Comparison of ENCODE assay signal across 21 cellular contexts in the genomic region with DNA sequence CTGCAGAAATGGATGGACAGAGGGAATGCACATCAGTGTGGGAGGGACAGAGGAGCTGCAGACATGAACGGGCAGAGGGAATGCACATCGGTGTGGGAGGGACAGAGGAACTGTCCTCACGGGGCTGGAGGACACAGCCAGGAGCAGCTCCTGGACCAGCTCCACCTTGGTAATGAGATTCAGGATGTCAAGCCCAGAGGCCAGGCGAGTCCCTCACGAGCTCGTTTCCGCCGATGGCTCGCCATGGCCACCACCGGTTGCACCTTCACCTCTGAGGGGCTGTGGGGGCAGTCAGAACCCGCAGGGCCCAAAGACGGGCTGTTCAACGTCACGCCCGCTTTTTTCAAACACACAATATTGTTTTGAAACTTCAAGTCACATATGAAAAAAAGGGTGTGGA.
"Had no signal": no experiment of that assay in that cellular context is flagged by ENCODE, and none has a peak within 500 bp of the region (broad histone marks: within the 10 kb centered on the region; RNA-seq: fewer than 3 reads in every experiment).

No MANE protein-coding gene starts in this region.

- H3K27ac Mint-ChIP-seq: activated T-cell treated with anti-CD3 and anti-CD28 coated beads, Interleukin-2, amount 50 U/mL, for 24 hours; activated T-helper 17 cell treated with anti-CD3 and anti-CD28 coated beads, Interleukin-2, amount 50 U/mL, for 72 hours; dendritic cell treated with granulocyte-macrophage colony-stimulating factor and Interleukin-4, amounts not matched to agents 40 ng/mL and 50 ng/mL, for 4 days; stimulated activated naive CD8-positive, alpha-beta T cell treated with anti-CD3 and anti-CD28 coated beads, Interleukin-15, Interleukin-2, amounts not matched to agents 100 ng/mL and 50 ng/mL, for 24 hours had no signal

- H3K27me3 ChIP-seq: body of pancreas, cardiac muscle cell, thyroid gland had no signal

- H3K4me1 Mint-ChIP-seq: activated T-helper 17 cell treated with anti-CD3 and anti-CD28 coated beads, Interleukin-2, amount 50 U/mL, for 72 hours had no signal

- H3K4me1 ChIP-seq: thyroid gland had no signal

- H3K27ac ChIP-seq: body of pancreas, cardiac muscle cell, thyroid gland, WERI-Rb-1 had no signal

- H3K4me3 ChIP-seq: body of pancreas, cardiac muscle cell, thyroid gland had no signal

- ATAC-seq: activated T-helper 17 cell treated with anti-CD3 and anti-CD28 coated beads, Interleukin-2, amount 50 U/mL, for 72 hours; body of pancreas; esophagus mucosa had no signal

- H3K9me3 ChIP-seq: body of pancreas, thyroid gland had no signal

- H3K4me3 Mint-ChIP-seq: activated T-cell treated with anti-CD3 and anti-CD28 coated beads, Interleukin-2, amount 50 U/mL, for 24 hours; activated T-helper 17 cell treated with anti-CD3 and anti-CD28 coated beads, Interleukin-2, amount 50 U/mL, for 72 hours; dendritic cell treated with granulocyte-macrophage colony-stimulating factor and Interleukin-4, amounts not matched to agents 40 ng/mL and 50 ng/mL, for 4 days; nephron; stimulated activated naive CD8-positive, alpha-beta T cell treated with anti-CD3 and anti-CD28 coated beads, Interleukin-15, Interleukin-2, amounts not matched to agents 100 ng/mL and 50 ng/mL, for 24 hours had no signal

- H3K36me3 ChIP-seq: cardiac muscle cell, thyroid gland, WERI-Rb-1 had no signal

- H3K9me3 Mint-ChIP-seq: activated T-cell treated with anti-CD3 and anti-CD28 coated beads, Interleukin-2, amount 50 U/mL, for 24 hours; activated T-helper 17 cell treated with anti-CD3 and anti-CD28 coated beads, Interleukin-2, amount 50 U/mL, for 72 hours; dendritic cell treated with granulocyte-macrophage colony-stimulating factor and Interleukin-4, amounts not matched to agents 40 ng/mL and 50 ng/mL, for 4 days; nephron; stimulated activated naive CD8-positive, alpha-beta T cell treated with anti-CD3 and anti-CD28 coated beads, Interleukin-15, Interleukin-2, amounts not matched to agents 100 ng/mL and 50 ng/mL, for 24 hours had no signal

- DNase-seq: activated CD4-positive, CD25-positive, alpha-beta regulatory T cell treated with anti-CD3 and anti-CD28 coated beads, Interleukin-2, amount 50 U/mL, for 72 hours; activated naive CD4-positive, alpha-beta T cell treated with Interleukin-2 at 50 U/mL for 16 hours; activated T-cell treated with anti-CD3 and anti-CD28 coated beads, Interleukin-2, amount 50 U/mL, for 24 hours; amygdala; effector CD4-positive, alpha-beta T cell; foreskin melanocyte; hippocampal formation; mesenchymal stem cell; nucleus accumbens; stimulated activated CD4-positive, alpha-beta T cell treated with anti-CD3 and anti-CD28 coated beads, Interleukin-4, amount 100 ng/mL, for 4 hours; substantia nigra; T-helper 1 cell; thyroid gland; WERI-Rb-1 had no signal
